14 cellular contexts compared by ENCODE assay signal in genomic region chr13:26942184-26942583, GRCh38.
DNase-seq lines count a peak whose midpoint lies in the region; ATAC-seq and TF ChIP-seq lines count a peak whose summit lies in the region.
"Had no signal": no experiment of that assay in that cellular context is flagged by ENCODE, and none has a peak within 500 bp of the region (broad histone marks: within the 10 kb centered on the region; RNA-seq: fewer than 3 reads in every experiment).

No MANE protein-coding gene starts in this region.

- H3K4me1 ChIP-seq in mucosa of descending colon (ENCODE audit: low read depth): no peaks in the 10 kb centered on the region
- H3K4me1 ChIP-seq: A549 had no signal

- DNase-seq in activated naive CD4-positive, alpha-beta T cell treated with anti-CD3 and anti-CD28 coated beads, Interleukin-2, amount 10 ng/mL, durations not matched to agents 7 days and 5 days: no peak
- DNase-seq in mucosa of descending colon: no peak
- DNase-seq in stimulated activated effector memory CD8-positive, alpha-beta T cell treated with anti-CD3 and anti-CD28 coated beads, Interleukin-12 subunit alpha, Interleukin-12 subunit beta, amount 100 ng/mL, for 72 hours (ENCODE audit: low spot score in 2 of 2): no peak
- DNase-seq in stimulated activated CD4-positive, alpha-beta T cell treated with anti-CD3 and anti-CD28 coated beads, Interleukin-4, amount 100 ng/mL, for 24 hours: no peak
- DNase-seq: AML-193; CD4-positive, alpha-beta T cell; GOT3; H7 had no signal

- no peaks in the 10 kb centered on the region for H3K36me3 Mint-ChIP-seq in activated naive CD4-positive, alpha-beta T cell treated with anti-CD3 and anti-CD28 coated beads, Interleukin-2, amount 50 U/mL, for 24 hours
- H3K36me3 Mint-ChIP-seq in activated naive CD4-positive, alpha-beta T cell treated with anti-CD3 and anti-CD28 coated beads, Interleukin-2, amount 10 ng/mL, durations not matched to agents 7 days and 5 days: no peaks in the 10 kb centered on the region
- no peaks in the 10 kb centered on the region for H3K36me3 Mint-ChIP-seq in stimulated activated effector memory CD8-positive, alpha-beta T cell treated with anti-CD3 and anti-CD28 coated beads, Interleukin-12 subunit alpha, Interleukin-12 subunit beta, amount 100 ng/mL, for 72 hours

- no peak overlapping the region for H3K4me3 Mint-ChIP-seq in activated naive CD4-positive, alpha-beta T cell treated with anti-CD3 and anti-CD28 coated beads, Interleukin-2, amount 50 U/mL, for 24 hours
- H3K4me3 Mint-ChIP-seq in activated naive CD4-positive, alpha-beta T cell treated with anti-CD3 and anti-CD28 coated beads, Interleukin-2, amount 10 ng/mL, durations not matched to agents 7 days and 5 days: no peak overlapping the region
- no peak overlapping the region for H3K4me3 Mint-ChIP-seq in stimulated activated effector memory CD8-positive, alpha-beta T cell treated with anti-CD3 and anti-CD28 coated beads, Interleukin-12 subunit alpha, Interleukin-12 subunit beta, amount 100 ng/mL, for 72 hours
- H3K4me3 Mint-ChIP-seq: CD4-positive, alpha-beta T cell had no signal

- H3K27me3 Mint-ChIP-seq in activated naive CD4-positive, alpha-beta T cell treated with anti-CD3 and anti-CD28 coated beads, Interleukin-2, amount 50 U/mL, for 24 hours: peaks cover 2% of the 10 kb centered on the region
- H3K27me3 Mint-ChIP-seq in activated naive CD4-positive, alpha-beta T cell treated with anti-CD3 and anti-CD28 coated beads, Interleukin-2, amount 10 ng/mL, durations not matched to agents 7 days and 5 days: peaks cover 4% of the 10 kb centered on the region

- CTCF ChIA-PET in activated naive CD4-positive, alpha-beta T cell treated with anti-CD3 and anti-CD28 coated beads, Interleukin-2, amount 10 ng/mL, durations not matched to agents 7 days and 5 days (lab: Charles Lee): interaction anchor here (0.9 kb wide), 1 partner anchor 12 kb away, joined by 3 read pairs; no protein-coding TSS in a partner anchor

- no peak overlapping the region for H3K4me3 ChIP-seq in mucosa of descending colon
- H3K4me3 ChIP-seq: A549 had no signal

- intact Hi-C loops in mucosa of descending colon (cut with DNase I, micrococcal nuclease): loop anchor here in 1 of 2 donors (10.0 kb wide), 1 partner anchor 423 kb away; no protein-coding TSS in a partner anchor

- peak overlapping the region; percentile 30 for H3K27ac Mint-ChIP-seq in activated naive CD4-positive, alpha-beta T cell treated with anti-CD3 and anti-CD28 coated beads, Interleukin-2, amount 50 U/mL, for 24 hours
- no peak overlapping the region for H3K27ac Mint-ChIP-seq in activated naive CD4-positive, alpha-beta T cell treated with anti-CD3 and anti-CD28 coated beads, Interleukin-2, amount 10 ng/mL, durations not matched to agents 7 days and 5 days
- no peak overlapping the region for H3K27ac Mint-ChIP-seq in stimulated activated effector memory CD8-positive, alpha-beta T cell treated with anti-CD3 and anti-CD28 coated beads, Interleukin-12 subunit alpha, Interleukin-12 subunit beta, amount 100 ng/mL, for 72 hours
- H3K27ac Mint-ChIP-seq: CD4-positive, alpha-beta T cell had no signal

- TF ChIP-seq CTCF in mucosa of descending colon (IDR thresholded peaks at IDR 0.05): no peak

- no peaks in the 10 kb centered on the region for H3K9me3 ChIP-seq in mucosa of descending colon
- H3K9me3 ChIP-seq: A549, Caco-2 had no signal

- no peaks in the 10 kb centered on the region for H3K9me3 Mint-ChIP-seq in activated naive CD4-positive, alpha-beta T cell treated with anti-CD3 and anti-CD28 coated beads, Interleukin-2, amount 50 U/mL, for 24 hours
- no peaks in the 10 kb centered on the region for H3K9me3 Mint-ChIP-seq in activated naive CD4-positive, alpha-beta T cell treated with anti-CD3 and anti-CD28 coated beads, Interleukin-2, amount 10 ng/mL, durations not matched to agents 7 days and 5 days
- H3K9me3 Mint-ChIP-seq in stimulated activated effector memory CD8-positive, alpha-beta T cell treated with anti-CD3 and anti-CD28 coated beads, Interleukin-12 subunit alpha, Interleukin-12 subunit beta, amount 100 ng/mL, for 72 hours: no peaks in the 10 kb centered on the region
- H3K9me3 Mint-ChIP-seq: CD4-positive, alpha-beta T cell had no signal

- H3K4me1 Mint-ChIP-seq in activated naive CD4-positive, alpha-beta T cell treated with anti-CD3 and anti-CD28 coated beads, Interleukin-2, amount 50 U/mL, for 24 hours: no peaks in the 10 kb centered on the region
- no peaks in the 10 kb centered on the region for H3K4me1 Mint-ChIP-seq in activated naive CD4-positive, alpha-beta T cell treated with anti-CD3 and anti-CD28 coated beads, Interleukin-2, amount 10 ng/mL, durations not matched to agents 7 days and 5 days
- H3K4me1 Mint-ChIP-seq in stimulated activated effector memory CD8-positive, alpha-beta T cell treated with anti-CD3 and anti-CD28 coated beads, Interleukin-12 subunit alpha, Interleukin-12 subunit beta, amount 100 ng/mL, for 72 hours: peaks cover 6% of the 10 kb centered on the region

- ATAC-seq in esophagus mucosa: peak; percentile 47
- ATAC-seq in mucosa of descending colon: peak; percentile 62
- ATAC-seq in stimulated activated effector memory CD8-positive, alpha-beta T cell treated with anti-CD3 and anti-CD28 coated beads, Interleukin-12 subunit alpha, Interleukin-12 subunit beta, amount 100 ng/mL, for 72 hours: peak; percentile 3
- no peak for ATAC-seq in GM21786 (IDR thresholded peaks at IDR 0.05; ENCODE audit: unreplicated experiment)
- no peak for ATAC-seq in GM21825 (IDR thresholded peaks at IDR 0.05; ENCODE audit: unreplicated experiment)

- H3K36me3 ChIP-seq in mucosa of descending colon (ENCODE audit: low read depth): no peaks in the 10 kb centered on the region

Comparison
In these comparisons a context has a peak if more than half of its experiments do, and no peak if none do; other contexts are left out.
1. ATAC-seq: peak in esophagus mucosa (single experiment), mucosa of descending colon (single experiment) and stimulated activated effector memory CD8-positive, alpha-beta T cell treated with anti-CD3 and anti-CD28 coated beads, Interleukin-12 subunit alpha, Interleukin-12 subunit beta, amount 100 ng/mL, for 72 hours (single experiment); none in GM21786 (single experiment) and GM21825 (single experiment).